19 cellular contexts compared by ENCODE assay signal in genomic region chr10:102367441-102367840, GRCh38.
"Had no signal": no experiment of that assay in that cellular context is flagged by ENCODE, and none has a peak within 500 bp of the region (broad histone marks: within the 10 kb centered on the region; RNA-seq: fewer than 3 reads in every experiment).

No MANE protein-coding gene starts in this region.

- H3K4me3 ChIP-seq: esophagus squamous epithelium, gastroesophageal sphincter, smooth muscle cell, vagina had no signal

- H3K27me3 ChIP-seq: brain microvascular endothelial cell, esophagus squamous epithelium, gastroesophageal sphincter, vagina had no signal

- H3K4me1 ChIP-seq: esophagus squamous epithelium, gastroesophageal sphincter, vagina had no signal

- H3K4me2 ChIP-seq: smooth muscle cell had no signal

- H3K27ac ChIP-seq: brain microvascular endothelial cell, esophagus squamous epithelium, gastroesophageal sphincter, vagina had no signal

- ATAC-seq: activated CD4-positive, CD25-positive, alpha-beta regulatory T cell treated with anti-CD3 and anti-CD28 coated beads, Interleukin-2, amount 50 U/mL, for 24 hours; activated CD8-positive, alpha-beta T cell treated with anti-CD3 and anti-CD28 coated beads, Interleukin-2, amount 10 ng/mL, durations not matched to agents 7 days and 5 days; gastroesophageal sphincter; left colon; sciatic nerve; stimulated activated naive B cell treated with anti-CD40 and anti-IgM and Interleukin-4, amounts not matched to agents 10 μg/mL and 1 μg/mL and 100 μg/mL, for 72 hours had no signal

- DNase-seq: activated CD4-positive, alpha-beta T cell treated with anti-CD3 and anti-CD28 coated beads, Interleukin-2, amount 10 ng/mL, durations not matched to agents 7 days and 5 days; activated CD8-positive, alpha-beta T cell treated with anti-CD3 and anti-CD28 coated beads, Interleukin-2, amount 10 ng/mL, durations not matched to agents 7 days and 5 days; activated gamma-delta T cell treated with Interleukin-2 at 50 U/mL for 16 hours; aorta; brain microvascular endothelial cell; effector memory CD4-positive, alpha-beta T cell; esophagus squamous epithelium; head of caudate nucleus; left colon; naive B cell; nucleus accumbens; stimulated activated CD4-positive, alpha-beta T cell treated with anti-CD3 and anti-CD28 coated beads, Interleukin-15, amount 100 ng/mL, for 24 hours; stimulated activated CD8-positive, alpha-beta memory T cell treated with anti-CD3 and anti-CD28 coated beads, Interleukin-4, amount 100 ng/mL, for 48 hours; stimulated activated naive B cell treated with anti-CD40 and anti-IgM and Interleukin-4, amounts not matched to agents 10 μg/mL and 1 μg/mL and 100 μg/mL, for 72 hours had no signal

- H3K9me3 ChIP-seq: vagina had no signal
